ENCODE assay signal across 8 cellular contexts in the genomic region with DNA sequence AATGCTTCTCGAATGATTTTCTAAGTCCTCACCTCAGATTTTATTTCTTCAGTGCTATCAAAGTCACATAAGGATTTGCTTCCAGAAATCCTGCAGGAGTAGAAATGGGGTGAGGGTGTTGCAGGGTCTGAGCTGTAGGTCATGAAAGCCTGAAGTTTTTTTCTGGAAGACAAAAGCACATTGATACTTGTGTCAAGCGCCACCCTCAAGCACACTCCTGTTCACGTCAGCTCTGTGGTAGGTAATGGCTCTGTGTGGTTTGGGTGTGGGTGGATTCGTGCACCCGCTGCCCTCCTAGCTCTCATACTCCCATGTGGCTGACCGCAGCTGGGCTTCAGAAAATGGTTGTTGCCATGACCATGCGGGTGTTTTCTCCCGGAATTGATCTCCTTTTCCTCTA. TPM values are rescaled to one million over a fixed set of nuclear protein-coding genes. Genes with fewer than 3 reads are reported as not detected.
DNase-seq lines count a peak whose midpoint lies in the region; TF ChIP-seq lines count a peak whose summit lies in the region.

No MANE protein-coding gene starts in this region.

- H3K36me3 ChIP-seq in mesenchymal stem cell (ENCODE audit: control insufficient read depth in 1 of 2, insufficient read depth in 2 of 2, low read depth in 1 of 2, low read length in 2 of 2): no peaks in the 10 kb centered on the region
- no peaks in the 10 kb centered on the region for H3K36me3 ChIP-seq in vagina

- peak overlapping the region; percentile 98 for H4K8ac ChIP-seq in mesenchymal stem cell (ENCODE audit: low read length)

- peak overlapping the region; percentile 26 to 49 for H3K18ac ChIP-seq in mesenchymal stem cell (ENCODE audit: low read depth in 1 of 2, low read length in 2 of 2)

- peak overlapping the region in 1 of 2 experiments; percentile 44 for H2BK12ac ChIP-seq in mesenchymal stem cell (ENCODE audit: low read length in 2 of 2)

- no peak overlapping the region for H2AK5ac ChIP-seq in mesenchymal stem cell (ENCODE audit: low read length, severe bottlenecking)

- H3K27me3 ChIP-seq in mesenchymal stem cell (ENCODE audit: control insufficient read depth in 1 of 2, insufficient read depth in 1 of 2, low read length in 2 of 2): no peaks in the 10 kb centered on the region
- H3K27me3 ChIP-seq in vagina: no peaks in the 10 kb centered on the region

- H2BK15ac ChIP-seq in mesenchymal stem cell (ENCODE audit: low read depth, poor library complexity, severe bottlenecking): no peak overlapping the region

- H2BK120ac ChIP-seq in mesenchymal stem cell (ENCODE audit: low read depth, low read length): peak overlapping the region; percentile 51

- TF ChIP-seq CTCF in vagina (IDR thresholded peaks at IDR 0.05): no peak

- peak overlapping the region; percentile 67 for H4K91ac ChIP-seq in mesenchymal stem cell (ENCODE audit: low read length)

- H3K9me3 ChIP-seq in mesenchymal stem cell (ENCODE audit: control insufficient read depth, low read length): no peaks in the 10 kb centered on the region
- H3K9me3 ChIP-seq in vagina: no peaks in the 10 kb centered on the region

- no peak overlapping the region for H2BK5ac ChIP-seq in mesenchymal stem cell (ENCODE audit: low read depth, low read length, poor library complexity, severe bottlenecking)

- no peak overlapping the region for H3K23ac ChIP-seq in mesenchymal stem cell (ENCODE audit: low read length in 2 of 2)

- H3K14ac ChIP-seq in mesenchymal stem cell (ENCODE audit: low read length in 2 of 2): no peak overlapping the region

- peak overlapping the region; percentile 94 for H3K9ac ChIP-seq in mesenchymal stem cell (ENCODE audit: low read length)

- peak overlapping the region in 1 of 2 experiments; percentile 76 for H3K4me3 ChIP-seq in mesenchymal stem cell (ENCODE audit: insufficient read depth in 1 of 2, low read depth in 1 of 2, low read length in 2 of 2)
- H3K4me3 ChIP-seq in vagina: peak overlapping the region in 1 of 2 donors; percentile 23

- peak overlapping the region; percentile 36 to 86 for H3K4ac ChIP-seq in mesenchymal stem cell (ENCODE audit: low read depth in 1 of 2, low read length in 2 of 2)

- no peak for TF ChIP-seq POLR2A in vagina (IDR thresholded peaks at IDR 0.05)

- H3K4me1 ChIP-seq in mesenchymal stem cell (ENCODE audit: control insufficient read depth, insufficient read depth, low read depth, low read length) (peaks cover 4% of the 10 kb centered on the region), vagina (peaks cover 48% of the 10 kb centered on the region)

- peak overlapping the region; percentile 95 for H3K27ac ChIP-seq in cingulate gyrus (ENCODE audit: low read depth, low read length)
- peak overlapping the region; percentile 88 for H3K27ac ChIP-seq in mesenchymal stem cell (ENCODE audit: low read length, poor library complexity, severe bottlenecking)
- H3K27ac ChIP-seq in vagina: peak overlapping the region; percentile 78

- intact Hi-C loops in vagina (cut with DNase I): loop anchor here (5.0 kb wide), 1 partner anchor 125 kb away; a partner anchor contains a TSS

- no peak overlapping the region for H3K4me2 ChIP-seq in mesenchymal stem cell (ENCODE audit: low read length, poor library complexity, severe bottlenecking)

- no peaks in the 10 kb centered on the region for H3K79me1 ChIP-seq in mesenchymal stem cell (replicated peaks; ENCODE audit: low read length, poor library complexity, severe bottlenecking)

- H2AFZ ChIP-seq in mesenchymal stem cell (ENCODE audit: low read depth, low read length): no peak overlapping the region

- DNase-seq in NCI-H187 (lab: John Stamatoyannopoulos, UW): peak; percentile 22 to 56
- no peak for DNase-seq in NCI-H187 treated with DMSO at 0.1 percent for 48 hours (lab: John Stamatoyannopoulos, UW)
- peak; percentile 50 for DNase-seq in mesenchymal stem cell
- no peak for DNase-seq in vagina (ENCODE audit: extremely low spot score in 2 of 2)
- DNase-seq in SW 1271 (lab: John Stamatoyannopoulos, UW): no peak
- no peak for DNase-seq in OCI-M2 (lab: John Stamatoyannopoulos, UW; ENCODE audit: unreplicated experiment)
- DNase-seq in Kasumi-1 (lab: John Stamatoyannopoulos, UW): no peak

- 88% methylated on average over 7 of the region's 8 CpGs for WGBS in mesenchymal stem cell

RNA-seq across cellular contexts. Expression of a gene that starts 39.9 kb away (rescaled TPM):
- 0.86 TPM for polyA plus RNA-seq in mesenchymal stem cell (2013, experiment 1 of 2)
- 0.81 TPM for polyA plus RNA-seq in mesenchymal stem cell (2013, experiment 2 of 2)
- 3.9 TPM for total RNA-seq in vagina

RNA-seq across cellular contexts. Expression of a gene that starts 59.8 kb away (rescaled TPM):
- 10.5 TPM for polyA plus RNA-seq in mesenchymal stem cell (2013, experiment 1 of 2)
- polyA plus RNA-seq in mesenchymal stem cell (2013, experiment 2 of 2): 10.6 TPM
- 45.4 TPM for total RNA-seq in vagina

Comparison
In these comparisons a context has a peak if more than half of its experiments do, and no peak if none do; other contexts are left out.
1. DNase-seq: peak in NCI-H187 (2 of 2) and mesenchymal stem cell (single experiment); none in NCI-H187 treated with DMSO at 0.1 percent for 48 hours (single experiment), vagina (0 of 2), SW 1271 (0 of 2), OCI-M2 (single experiment) and Kasumi-1 (0 of 2).
2. Peak in every context shown above with its lines, with median percentiles within 50 percentile points of each other: H3K27ac ChIP-seq.